8 cellular contexts compared by ENCODE assay signal in genomic region chr15:59657635-59658125, GRCh38. TPM values are rescaled to one million over a fixed set of nuclear protein-coding genes. Genes with fewer than 3 reads are reported as not detected.
DNase-seq lines count a peak whose midpoint lies in the region; ATAC-seq and TF ChIP-seq lines count a peak whose summit lies in the region.

No MANE protein-coding gene starts in this region.

- H3K4me3 Mint-ChIP-seq in activated CD8-positive, alpha-beta memory T cell treated with anti-CD3 and anti-CD28 coated beads, Interleukin-2, amount 10 ng/mL, durations not matched to agents 7 days and 5 days: peak overlapping the region; percentile 90

- H3K9ac ChIP-seq in OCI-LY3 (ENCODE audit: low read length): no peak overlapping the region

- no peaks in the 10 kb centered on the region for H3K27me3 ChIP-seq in OCI-LY3 (ENCODE audit: low read depth, low read length)
- H3K27me3 ChIP-seq in esophagus muscularis mucosa: no peaks in the 10 kb centered on the region

- H3K27me3 Mint-ChIP-seq in activated CD8-positive, alpha-beta memory T cell treated with anti-CD3 and anti-CD28 coated beads, Interleukin-2, amount 10 ng/mL, durations not matched to agents 7 days and 5 days: no peaks in the 10 kb centered on the region

- peaks cover 17% of the 10 kb centered on the region for H3K36me3 Mint-ChIP-seq in activated CD8-positive, alpha-beta memory T cell treated with anti-CD3 and anti-CD28 coated beads, Interleukin-2, amount 10 ng/mL, durations not matched to agents 7 days and 5 days

- peaks cover 9% of the 10 kb centered on the region for H3K4me1 Mint-ChIP-seq in activated CD8-positive, alpha-beta memory T cell treated with anti-CD3 and anti-CD28 coated beads, Interleukin-2, amount 10 ng/mL, durations not matched to agents 7 days and 5 days

- 53% methylated on average over 21 of the region's 23 CpGs for WGBS in esophagus muscularis mucosa

- H2AFZ ChIP-seq in OCI-LY3 (ENCODE audit: low read depth, low read length): no peak overlapping the region

- H3K27ac ChIP-seq in OCI-LY3 (ENCODE audit: low read length) (no peak overlapping the region), esophagus muscularis mucosa (replicated peaks in 1 of 4) (peak overlapping the region; percentile 84 to 91 (median 86))

- no peak for TF ChIP-seq POLR2A in esophagus muscularis mucosa (IDR thresholded peaks at IDR 0.05; ENCODE audit: low read depth)

- H3K79me2 ChIP-seq in OCI-LY3 (ENCODE audit: low read length): peaks cover 51% of the 10 kb centered on the region

- CTCF ChIA-PET in activated CD8-positive, alpha-beta memory T cell treated with anti-CD3 and anti-CD28 coated beads, Interleukin-2, amount 10 ng/mL, durations not matched to agents 7 days and 5 days (lab: Charles Lee): interaction anchor here (0.6 to 2.1 kb wide), 10 partner anchors 11 to 922 kb away, joined by 3 to 8 read pairs (median 4); no protein-coding TSS in a partner anchor

- intact Hi-C loops in esophagus muscularis mucosa (cut with DNase I): no loop called here

- H3K27ac Mint-ChIP-seq in activated CD8-positive, alpha-beta memory T cell treated with anti-CD3 and anti-CD28 coated beads, Interleukin-2, amount 10 ng/mL, durations not matched to agents 7 days and 5 days: peak overlapping the region; percentile 88

- DNase-seq in activated CD8-positive, alpha-beta memory T cell treated with anti-CD3 and anti-CD28 coated beads, Interleukin-2, amount 10 ng/mL, durations not matched to agents 7 days and 5 days: no peak
- no peak for DNase-seq in activated CD8-positive, alpha-beta memory T cell treated with anti-CD3 and anti-CD28 coated beads, Interleukin-2, amount 50 U/mL, for 48 hours
- DNase-seq in esophagus muscularis mucosa (ENCODE audit: extremely low spot score) (no peak), retinal pigment epithelial cell (ENCODE audit: low read depth) (no peak), NCI-H1436 treated with DMSO at 0.1 percent for 48 hours (lab: John Stamatoyannopoulos, UW) (no peak), NCI-H1105 (lab: John Stamatoyannopoulos, UW) (no peak)
- DNase-seq in activated CD4-positive, CD25-positive, alpha-beta regulatory T cell treated with anti-CD3 and anti-CD28 coated beads, Interleukin-2, amount 50 U/mL, for 72 hours: no peak

- H3K4me2 ChIP-seq in OCI-LY3 (ENCODE audit: low read length): peak overlapping the region; percentile 74

- H3K9me3 ChIP-seq in OCI-LY3 (ENCODE audit: insufficient read depth, low read length) (no peaks in the 10 kb centered on the region), esophagus muscularis mucosa (no peaks in the 10 kb centered on the region)

- no peak for TF ChIP-seq EP300 in esophagus muscularis mucosa (IDR thresholded peaks at IDR 0.05)

- H3K9me3 Mint-ChIP-seq in activated CD8-positive, alpha-beta memory T cell treated with anti-CD3 and anti-CD28 coated beads, Interleukin-2, amount 10 ng/mL, durations not matched to agents 7 days and 5 days (ENCODE audit: low read depth): no peaks in the 10 kb centered on the region

- H3K36me3 ChIP-seq in OCI-LY3 (replicated peaks; ENCODE audit: low read depth, low read length): peaks cover 57% of the 10 kb centered on the region
- peaks cover 0 to 16% (median 7%) of the 10 kb centered on the region in 4 donors for H3K36me3 ChIP-seq in esophagus muscularis mucosa

- TF ChIP-seq CTCF in OCI-LY3 (IDR thresholded peaks at IDR 0.05; ENCODE audit: low read depth, low read length) (no peak), esophagus muscularis mucosa (IDR thresholded peaks at IDR 0.05) (no peak), retinal pigment epithelial cell (conservative IDR thresholded peaks at IDR 0.05; ENCODE audit: low read depth, low read length) (no peak)

- ATAC-seq in activated CD8-positive, alpha-beta memory T cell treated with anti-CD3 and anti-CD28 coated beads, Interleukin-2, amount 10 ng/mL, durations not matched to agents 7 days and 5 days: peak; percentile 35

- H3K4me3 ChIP-seq in OCI-LY3 (ENCODE audit: low read length) (peak overlapping the region; percentile 92), esophagus muscularis mucosa (peak overlapping the region; percentile 74 to 98 (median 87)), retinal pigment epithelial cell (ENCODE audit: low read length) (peak overlapping the region; percentile 35)

- peaks cover 16% of the 10 kb centered on the region for H3K4me1 ChIP-seq in OCI-LY3 (ENCODE audit: low read length)
- H3K4me1 ChIP-seq in esophagus muscularis mucosa: peaks cover 24 to 48% (median 43%) of the 10 kb centered on the region in 4 donors

- H4K20me1 ChIP-seq in OCI-LY3 (ENCODE audit: insufficient read depth, low read length): peaks cover 31% of the 10 kb centered on the region

RNA-seq across cellular contexts. Expression of gene GTF2A2, which starts 0.4 kb away (rescaled TPM):
- 100 to 1,000 TPM; 105 to 144 TPM for total RNA-seq in activated CD8-positive, alpha-beta memory T cell treated with anti-CD3 and anti-CD28 coated beads, Interleukin-2, amount 10 ng/mL, durations not matched to agents 7 days and 5 days
- total RNA-seq in esophagus muscularis mucosa: 10 to 100 TPM; 48.5 to 56.3 (median 51.3) TPM

RNA-seq across cellular contexts. Expression of gene BNIP2, which starts 31.4 kb away (rescaled TPM):
- 10 to 100 TPM; 59.3 to 75.2 TPM for total RNA-seq in activated CD8-positive, alpha-beta memory T cell treated with anti-CD3 and anti-CD28 coated beads, Interleukin-2, amount 10 ng/mL, durations not matched to agents 7 days and 5 days
- total RNA-seq in esophagus muscularis mucosa: 100 to 1,000 TPM; 152 to 270 (median 196) TPM

RNA-seq across cellular contexts. Expression of gene GCNT3, which starts 46.1 kb away (rescaled TPM):
- total RNA-seq in activated CD8-positive, alpha-beta memory T cell treated with anti-CD3 and anti-CD28 coated beads, Interleukin-2, amount 10 ng/mL, durations not matched to agents 7 days and 5 days: not detected
- total RNA-seq in esophagus muscularis mucosa: 1 to 10 TPM in 1 of 4 donors, under 1 TPM in 1, not detected in 2; 0.69 to 2.9 TPM

Comparison
In these comparisons a context has a peak if more than half of its experiments do, and no peak if none do; other contexts are left out.
1. H3K4me3 ChIP-seq: peak in every context shown above with its lines; median percentile 92 in OCI-LY3; 87 in esophagus muscularis mucosa; 35 in retinal pigment epithelial cell.